Comparison of ENCODE assay signal across 17 cellular contexts in the genomic region with DNA sequence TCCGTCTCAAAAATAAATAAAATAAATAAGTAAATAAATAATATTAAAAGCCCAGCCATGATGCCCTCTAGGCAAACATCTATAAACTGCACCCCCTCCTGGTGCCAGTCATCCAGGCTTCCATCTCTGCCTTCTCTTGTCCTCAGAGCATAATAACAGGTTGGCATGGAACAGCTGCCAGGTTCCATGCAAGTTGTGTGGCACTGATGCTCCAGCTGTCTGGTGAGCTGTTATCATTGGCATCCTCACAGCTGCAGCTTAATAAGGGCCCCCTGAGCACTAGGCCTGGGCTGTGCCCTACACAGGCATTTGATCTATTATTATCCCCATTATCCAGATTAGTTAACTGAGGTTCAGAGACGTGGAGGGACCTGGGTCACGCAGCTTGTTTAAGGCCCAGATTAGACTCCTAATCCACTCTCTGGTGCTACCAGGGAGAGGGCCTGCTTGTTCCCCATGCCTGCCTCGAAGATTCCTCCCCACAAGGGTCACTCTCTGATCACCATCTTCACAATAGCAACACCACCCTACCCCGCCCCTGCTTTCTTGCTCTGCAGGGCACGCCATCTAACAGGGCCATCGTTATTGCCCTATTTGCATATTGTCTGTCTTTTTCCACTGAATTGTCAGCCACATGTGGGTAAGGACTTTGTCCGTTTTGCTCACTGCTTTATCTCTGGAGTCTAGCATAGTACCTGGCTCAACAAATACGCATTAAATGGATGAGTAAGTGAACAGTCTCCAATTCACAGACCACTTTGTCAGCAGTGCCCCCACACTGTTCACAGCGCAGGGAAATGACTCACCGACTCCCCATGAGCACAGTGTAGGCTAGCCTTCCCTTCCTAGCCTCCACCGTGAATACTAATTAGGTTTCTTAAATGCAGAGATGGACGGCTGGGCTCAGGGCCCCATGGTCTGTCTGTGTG. TPM values are rescaled to one million over a fixed set of nuclear protein-coding genes. Genes with fewer than 3 reads are reported as not detected.
A peak's percentile ranks its signal among the peaks of the same experiment; 100 is the strongest.
DNase-seq lines count a peak whose midpoint lies in the region; ATAC-seq, FAIRE-seq and TF ChIP-seq lines count a peak whose summit lies in the region.
"Had no signal": no experiment of that assay in that cellular context is flagged by ENCODE, and none has a peak within 500 bp of the region (broad histone marks: within the 10 kb centered on the region; RNA-seq: fewer than 3 reads in every experiment).

No MANE protein-coding gene starts in this region.

- H2AFZ ChIP-seq in K562 (ENCODE audit: low read depth, low read length), result peak overlapping the region; percentile 79

- TF ChIP-seq POLR2A in K562 (conservative IDR thresholded peaks at IDR 0.05) (no peak), tibial nerve (IDR thresholded peaks at IDR 0.05) (no peak)

- H3K27me3 ChIP-seq in HUES48 (ENCODE audit: control insufficient read depth, insufficient read depth, low read length) (no peaks in the 10 kb centered on the region), K562 (ENCODE audit: control insufficient read depth in 2 of 2, insufficient read depth in 2 of 2, low read length in 2 of 2) (no peaks in the 10 kb centered on the region), tibial nerve (peaks cover 0 to 25% of the 10 kb centered on the region in 2 donors)
- H3K27me3 ChIP-seq: adrenal gland had no signal

- no peaks in the 10 kb centered on the region for H3K79me2 ChIP-seq in K562 (ENCODE audit: control insufficient read depth, insufficient read depth, low read length)

- TF ChIP-seq CTCF in K562 (IDR thresholded peaks at IDR 0.05 in 2 of 3, conservative IDR thresholded peaks at IDR 0.05 in 1 of 3; ENCODE audit: insufficient read depth in 2 of 3, low read depth in 1 of 3, low read length in 3 of 3) (no peak), tibial nerve (IDR thresholded peaks at IDR 0.05) (no peak)

- no peak for ATAC-seq in K562
- ATAC-seq in HG02970 (IDR thresholded peaks at IDR 0.05; ENCODE audit: low FRiP score, unreplicated experiment), result no peak
- ATAC-seq in GM18498 (IDR thresholded peaks at IDR 0.05; ENCODE audit: unreplicated experiment), result no peak
- ATAC-seq: left lobe of liver had no signal

- TF ChIP-seq EP300 in K562 (IDR thresholded peaks at IDR 0.05; ENCODE audit: low read length) (no peak), tibial nerve (IDR thresholded peaks at IDR 0.05) (no peak)

- FAIRE-seq in K562 (lab: Jason Lieb, UNC), result peak; percentile 65
- FAIRE-seq: GM18507 had no signal

- H4K20me1 ChIP-seq in K562 (replicated peaks; ENCODE audit: control insufficient read depth, insufficient read depth, low read length), result no peaks in the 10 kb centered on the region; the same call in none of the 2 replicates

- no peak for TF ChIP-seq RAD21 in K562 (CRISPR knock-in tag; conservative IDR thresholded peaks at IDR 0.05 in 1 of 2, IDR thresholded peaks at IDR 0.05 in 1 of 2)

- H3K4me3 ChIP-seq in HUES48 (ENCODE audit: low read depth, low read length), result no peak overlapping the region
- H3K4me3 ChIP-seq in K562, result no peak overlapping the region
- H3K4me3 ChIP-seq in tibial nerve, result no peak overlapping the region
- H3K4me3 ChIP-seq: adrenal gland had no signal

- H3K4me2 ChIP-seq in K562 (ENCODE audit: insufficient read depth, low read length), result no peak overlapping the region

- CTCF ChIA-PET in K562 (lab: Yijun Ruan, JAX; ENCODE audit: low intra/inter-chr PET ratio), result no interaction called here

- 62% methylated on average over 13 of the region's 13 CpGs for WGBS in K562 (ENCODE audit: insufficient coverage, low coverage, missing lambda C conversion rate)
- 82 to 86% methylated on average over 13 of the region's 13 CpGs for WGBS in tibial nerve, 2 donors

- in situ Hi-C loops in K562 (cut with MboI), result no loop called here

- H3K9me1 ChIP-seq in K562 (ENCODE audit: control insufficient read depth, insufficient read depth, low read length), result peaks cover 3% of the 10 kb centered on the region

- H3K9ac ChIP-seq in HUES48 (ENCODE audit: low read depth, low read length) (no peak overlapping the region), K562 (ENCODE audit: insufficient read depth in 1 of 2, low read depth in 2 of 2, low read length in 2 of 2) (no peak overlapping the region; a peak in 1 of 4 replicates)
- H3K9ac ChIP-seq: KMS-11 had no signal

- H3K9me3 ChIP-seq in HUES48 (ENCODE audit: control insufficient read depth, insufficient read depth, low read length) (no peaks in the 10 kb centered on the region), K562 (replicated peaks; ENCODE audit: control insufficient read depth, insufficient read depth, low read depth, low read length) (no peaks in the 10 kb centered on the region), tibial nerve (no peaks in the 10 kb centered on the region)
- H3K9me3 ChIP-seq: adrenal gland had no signal

- POLR2A ChIA-PET in K562 (lab: Yijun Ruan, JAX), result interaction anchor here (0.7 to 1.3 kb wide), 2 partner anchors 8 to 56 kb away, joined by 3 to 4 read pairs; no protein-coding TSS in a partner anchor

- peak; percentile 81 for DNase-seq in Daoy (ENCODE audit: low read depth)
- DNase-seq in K562 (ENCODE audit: extremely low read depth in 1 of 4, low spot score in 3 of 4), result peak in 1 of 4 experiments; percentile 60
- DNase-seq in myocyte (ENCODE audit: low read depth), result peak; percentile 80
- DNase-seq in tibial nerve (ENCODE audit: low spot score in 2 of 2), result no peak
- DNase-seq in 8988T, result no peak
- DNase-seq: adrenal gland; CD4-positive, alpha-beta T cell; NCI-H2029; stimulated activated CD4-positive, alpha-beta T cell treated with anti-CD3 and anti-CD28 coated beads, Interleukin-4, amount 100 ng/mL, for 1 hour; trophoblast cell had no signal

- no peaks in the 10 kb centered on the region for H3K36me3 ChIP-seq in HUES48 (ENCODE audit: control insufficient read depth, insufficient read depth, low read length)
- no peaks in the 10 kb centered on the region for H3K36me3 ChIP-seq in K562 (ENCODE audit: control insufficient read depth, insufficient read depth, low read length)
- H3K36me3 ChIP-seq in tibial nerve, result peaks cover 0 to 8% (median 0%) of the 10 kb centered on the region in 3 donors
- H3K36me3 ChIP-seq: adrenal gland had no signal

- H3K27ac ChIP-seq in HUES48 (ENCODE audit: low read depth, low read length) (peak overlapping the region; percentile 82), K562 (ENCODE audit: extremely low read depth, low read depth, low read length) (peak overlapping the region; percentile 1; the same call in 1 of the 3 replicates), tibial nerve (no peak overlapping the region)
- H3K27ac ChIP-seq: adrenal gland, KMS-11 had no signal

- H3K4me1 ChIP-seq in HUES48 (ENCODE audit: control insufficient read depth, insufficient read depth, low read length) (peaks cover 15% of the 10 kb centered on the region), K562 (replicated peaks in 1 of 2; ENCODE audit: control insufficient read depth in 2 of 2, insufficient read depth in 2 of 2, low read length in 2 of 2) (peaks cover 19 to 33% of the 10 kb centered on the region in 2 experiments), tibial nerve (peaks cover 0 to 21% (median 8%) of the 10 kb centered on the region in 4 donors)

- no TSS peak for BruUV-seq in K562 (replicated peaks; lab: Mats Ljungman, UMichigan)

- intact Hi-C loops in K562 (cut with micrococcal nuclease), result loop anchor here (2.0 kb wide), 1 partner anchor 75 kb away; a partner anchor contains a TSS

RNA-seq across cellular contexts. Expression of a gene that starts 1.5 kb away (rescaled TPM):
- 8.5 and 12.3 TPM in 2 replicates for total RNA-seq in Daoy (2014; rRNA removed; shearing (Covaris generic))
- 88.0 and 181 TPM in 2 replicates for total RNA-seq in K562 (2011; cell fraction: chromatin; rRNA removed; ENCODE audit: low replicate concordance)
- 88.4 and 99.1 TPM in 2 replicates for total RNA-seq in K562 (2011; cell fraction: nucleolus; rRNA removed)
- 92.3 and 124 TPM in 2 replicates for total RNA-seq in K562 (2011; cell fraction: nucleoplasm; rRNA removed)
- total RNA-seq in K562 (2014; rRNA removed), result 6.6 and 7.9 TPM in 2 replicates
- total RNA-seq in K562 (2014; rRNA removed; fragmentation: Illumina TruSeq; extraction: Trizol), result 4.5 and 5.2 TPM in 2 replicates
- 8.4 and 9.1 TPM in 2 replicates for total RNA-seq in K562 (2015; rRNA removed; fragmentation: Illumina TruSeq; extraction: Trizol)
- total RNA-seq in K562 (2021), result 20.7 and 23.1 TPM in 2 replicates
- 9.5 and 33.1 TPM in 2 replicates for polyA plus RNA-seq in K562 (2011; rRNA removed)
- 7.7 and 11.1 TPM in 2 replicates for polyA plus RNA-seq in K562 (2011; cell fraction: cytosol; rRNA removed)
- polyA plus RNA-seq in K562 (2011; cell fraction: nucleus; rRNA removed), result 108 and 126 TPM in 2 replicates
- 15.9 and 25.7 TPM in 2 replicates for polyA plus RNA-seq in K562 (2012)
- polyA plus RNA-seq in K562 (2014; fragmentation: Illumina TruSeq; extraction: Trizol), result 10.0 and 15.5 TPM in 2 replicates
- polyA plus RNA-seq in K562 (2014; fragmentation: Nextera tagmentation; extraction: Ambion mirVana), result under 1 TPM; 0.39 to 0.58 TPM
- 17.6 TPM in 2 replicates for polyA plus RNA-seq in K562 (2014; rRNA removed)
- polyA minus RNA-seq in K562 (2011; rRNA and poly(A)+ RNA removed), result 19.1 and 29.6 TPM in 2 replicates
- 6.7 and 22.4 TPM in 2 replicates for polyA minus RNA-seq in K562 (2011; cell fraction: cytosol; rRNA and poly(A)+ RNA removed)
- polyA minus RNA-seq in K562 (2011; cell fraction: nucleus; rRNA and poly(A)+ RNA removed), result 55.2 and 137 TPM in 2 replicates
- total RNA-seq in myocyte, result 0.10 TPM in 1 of 2 replicates, not detected in the other
- 0.79 TPM for polyA plus RNA-seq in myocyte (2012)
- total RNA-seq in tibial nerve, result 10 to 100 TPM; 19.9 to 50.4 (median 41.4) TPM

RNA-seq across cellular contexts. Expression of a gene that starts 10.3 kb away (rescaled TPM):
- total RNA-seq in Daoy (2014; rRNA removed; shearing (Covaris generic)), result 35.8 and 36.2 TPM in 2 replicates
- 263 and 434 TPM in 2 replicates for total RNA-seq in K562 (2011; cell fraction: chromatin; rRNA removed; ENCODE audit: low replicate concordance)
- 204 and 208 TPM in 2 replicates for total RNA-seq in K562 (2011; cell fraction: nucleolus; rRNA removed)
- 222 and 230 TPM in 2 replicates for total RNA-seq in K562 (2011; cell fraction: nucleoplasm; rRNA removed)
- total RNA-seq in K562 (2014; rRNA removed), result 127 and 164 TPM in 2 replicates
- total RNA-seq in K562 (2014; rRNA removed; fragmentation: Illumina TruSeq; extraction: Trizol), result 55.4 and 57.1 TPM in 2 replicates
- total RNA-seq in K562 (2015; rRNA removed; fragmentation: Illumina TruSeq; extraction: Trizol), result 83.7 and 87.8 TPM in 2 replicates
- total RNA-seq in K562 (2021), result 329 and 330 TPM in 2 replicates
- polyA plus RNA-seq in K562 (2011; rRNA removed), result 82.1 and 168 TPM in 2 replicates
- polyA plus RNA-seq in K562 (2011; cell fraction: cytosol; rRNA removed), result 139 and 188 TPM in 2 replicates
- 284 and 400 TPM in 2 replicates for polyA plus RNA-seq in K562 (2011; cell fraction: nucleus; rRNA removed)
- 220 and 374 TPM in 2 replicates for polyA plus RNA-seq in K562 (2012)
- 244 and 291 TPM in 2 replicates for polyA plus RNA-seq in K562 (2014; fragmentation: Illumina TruSeq; extraction: Trizol)
- 10 to 100 TPM in 1 of 2 experiments, 1 to 10 TPM in 1; 6.6 to 12.6 TPM for polyA plus RNA-seq in K562 (2014; fragmentation: Nextera tagmentation; extraction: Ambion mirVana)
- 161 and 175 TPM in 2 replicates for polyA plus RNA-seq in K562 (2014; rRNA removed)
- 76.1 and 76.4 TPM in 2 replicates for polyA minus RNA-seq in K562 (2011; rRNA and poly(A)+ RNA removed)
- polyA minus RNA-seq in K562 (2011; cell fraction: cytosol; rRNA and poly(A)+ RNA removed), result 115 and 157 TPM in 2 replicates
- 42.3 and 58.8 TPM in 2 replicates for polyA minus RNA-seq in K562 (2011; cell fraction: nucleus; rRNA and poly(A)+ RNA removed)
- total RNA-seq in myocyte, result 47.4 and 58.5 TPM in 2 replicates
- polyA plus RNA-seq in myocyte (2012), result 87.9 TPM
- total RNA-seq in tibial nerve, result 10 to 100 TPM; 59.4 to 99.3 (median 71.4) TPM

RNA-seq across cellular contexts. Expression of a gene that starts 41.6 kb away (rescaled TPM):
- 121 and 122 TPM in 2 replicates for total RNA-seq in Daoy (2014; rRNA removed; shearing (Covaris generic))
- 24.5 and 53.9 TPM in 2 replicates for total RNA-seq in K562 (2011; cell fraction: chromatin; rRNA removed; ENCODE audit: low replicate concordance)
- 72.0 and 78.0 TPM in 2 replicates for total RNA-seq in K562 (2011; cell fraction: nucleolus; rRNA removed)
- 65.8 and 106 TPM in 2 replicates for total RNA-seq in K562 (2011; cell fraction: nucleoplasm; rRNA removed)
- total RNA-seq in K562 (2014; rRNA removed) (331 and 433 TPM in 2 replicates), K562 (2014; rRNA removed; fragmentation: Illumina TruSeq; extraction: Trizol) (11.5 and 11.9 TPM in 2 replicates), K562 (2015; rRNA removed; fragmentation: Illumina TruSeq; extraction: Trizol) (109 and 123 TPM in 2 replicates), K562 (2021) (172 and 177 TPM in 2 replicates), myocyte (286 and 586 TPM in 2 replicates), tibial nerve (100 to 1,000 TPM; 202 to 310 (median 243) TPM)
- polyA plus RNA-seq in K562 (2011; rRNA removed) (87.1 and 125 TPM in 2 replicates), K562 (2014; fragmentation: Illumina TruSeq; extraction: Trizol) (30.1 and 181 TPM in 2 replicates), K562 (2014; fragmentation: Nextera tagmentation; extraction: Ambion mirVana) (10 to 100 TPM in 1 of 2 experiments, 1 to 10 TPM in 1; 4.2 to 13.7 TPM), K562 (2014; rRNA removed) (191 and 213 TPM in 2 replicates)
- polyA plus RNA-seq in K562 (2011; cell fraction: cytosol; rRNA removed), result 256 and 738 TPM in 2 replicates
- polyA plus RNA-seq in K562 (2011; cell fraction: nucleus; rRNA removed), result 139 and 249 TPM in 2 replicates
- 180 and 393 TPM in 2 replicates for polyA plus RNA-seq in K562 (2012)
- polyA minus RNA-seq in K562 (2011; rRNA and poly(A)+ RNA removed), result 19.8 and 21.1 TPM in 2 replicates
- polyA minus RNA-seq in K562 (2011; cell fraction: cytosol; rRNA and poly(A)+ RNA removed), result 74.5 and 112 TPM in 2 replicates
- polyA minus RNA-seq in K562 (2011; cell fraction: nucleus; rRNA and poly(A)+ RNA removed), result 29.6 and 47.0 TPM in 2 replicates
- polyA plus RNA-seq in myocyte (2012), result 116 TPM

RNA-seq across cellular contexts. Expression of a gene that starts 52.5 kb away (rescaled TPM):
- total RNA-seq in Daoy (2014; rRNA removed; shearing (Covaris generic)), result not detected in 2 replicates
- 0.58 and 2.0 TPM in 2 replicates for total RNA-seq in K562 (2011; cell fraction: chromatin; rRNA removed; ENCODE audit: low replicate concordance)
- total RNA-seq in K562 (2011; cell fraction: nucleolus; rRNA removed), result 1.1 and 1.3 TPM in 2 replicates
- 1.7 TPM in 1 of 2 replicates, not detected in the other for total RNA-seq in K562 (2011; cell fraction: nucleoplasm; rRNA removed)
- total RNA-seq in K562 (2014; rRNA removed) (0.20 and 0.54 TPM in 2 replicates), K562 (2014; rRNA removed; fragmentation: Illumina TruSeq; extraction: Trizol) (0.47 TPM in 1 of 2 replicates, not detected in the other), K562 (2015; rRNA removed; fragmentation: Illumina TruSeq; extraction: Trizol) (not detected in 2 replicates), K562 (2021) (0.40 and 0.72 TPM in 2 replicates), myocyte (not detected in 2 replicates), tibial nerve (not detected)
- polyA plus RNA-seq in K562 (2011; rRNA removed) (0.60 and 1.2 TPM in 2 replicates), K562 (2014; fragmentation: Illumina TruSeq; extraction: Trizol) (0.22 and 1.0 TPM in 2 replicates), K562 (2014; fragmentation: Nextera tagmentation; extraction: Ambion mirVana) (under 1 TPM; 0.10 to 0.11 TPM), K562 (2014; rRNA removed) (0.21 and 0.65 TPM in 2 replicates)
- polyA plus RNA-seq in K562 (2011; cell fraction: cytosol; rRNA removed), result 0.40 and 0.69 TPM in 2 replicates
- 3.3 and 4.8 TPM in 2 replicates for polyA plus RNA-seq in K562 (2011; cell fraction: nucleus; rRNA removed)
- 0.16 and 0.37 TPM in 2 replicates for polyA plus RNA-seq in K562 (2012)
- polyA minus RNA-seq in K562 (2011; rRNA and poly(A)+ RNA removed), result 1.2 and 1.4 TPM in 2 replicates
- not detected in 2 replicates for polyA minus RNA-seq in K562 (2011; cell fraction: cytosol; rRNA and poly(A)+ RNA removed)
- polyA minus RNA-seq in K562 (2011; cell fraction: nucleus; rRNA and poly(A)+ RNA removed), result not detected in 2 replicates
- not detected for polyA plus RNA-seq in myocyte (2012)
- total RNA-seq: CD4-positive, alpha-beta T cell; dermis microvascular lymphatic vessel endothelial cell had no signal

Comparison
In these comparisons a context has a peak if more than half of its experiments do, and no peak if none do; other contexts are left out.
1. DNase-seq: peak in Daoy (single experiment) and myocyte (single experiment); none in tibial nerve (0 of 2) and 8988T (single experiment).
2. H3K27ac ChIP-seq: peak in HUES48 (single experiment) and K562 (single experiment); none in tibial nerve (0 of 4).